Comparison of ENCODE assay signal across 11 cellular contexts in the genomic region with DNA sequence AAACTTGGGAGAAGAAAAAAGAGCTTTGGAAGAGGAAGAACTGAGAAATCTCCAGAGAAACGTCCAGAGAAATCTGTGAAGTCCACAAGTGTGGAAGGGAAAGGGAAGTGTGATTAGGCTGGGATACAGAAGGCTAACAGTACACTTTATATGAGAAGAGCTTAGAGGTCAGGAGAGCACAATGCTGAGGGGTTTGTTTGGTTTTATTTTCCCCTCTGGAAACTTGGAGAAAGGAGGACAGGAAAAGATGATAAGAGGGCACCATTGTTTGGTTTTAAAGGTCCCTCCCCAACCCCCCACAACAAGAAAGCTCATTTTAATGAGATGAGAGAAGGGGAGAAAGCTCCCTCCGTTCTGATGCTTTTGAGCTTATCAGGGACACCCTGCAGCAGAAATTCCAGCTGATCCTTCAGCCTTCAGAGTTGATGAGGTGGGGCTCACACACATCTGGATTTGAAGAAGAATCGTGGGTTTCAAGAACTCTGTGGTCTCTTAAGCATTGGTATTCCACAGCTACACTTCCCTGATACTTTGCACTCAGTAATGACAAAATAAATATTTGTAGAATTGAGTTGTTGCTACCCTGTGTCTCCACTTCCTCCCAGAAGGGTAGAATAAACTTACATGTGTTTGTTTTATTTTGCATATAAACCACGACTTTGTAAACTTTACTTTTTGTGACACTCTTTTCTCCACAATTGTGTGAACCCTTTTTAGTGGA. TPM values are rescaled to one million over a fixed set of nuclear protein-coding genes. Genes with fewer than 3 reads are reported as not detected.
DNase-seq lines count a peak whose midpoint lies in the region; ATAC-seq and TF ChIP-seq lines count a peak whose summit lies in the region.
"Had no signal": no experiment of that assay in that cellular context is flagged by ENCODE, and none has a peak within 500 bp of the region (broad histone marks: within the 10 kb centered on the region; RNA-seq: fewer than 3 reads in every experiment).

No MANE protein-coding gene starts in this region.

- H3K27me3 Mint-ChIP-seq in T-helper 1 cell treated with Interleukin-12 subunit alpha and Interleukin-12 subunit beta and Interleukin-4 antibody, amounts not matched to agents 30 μg/mL and 1 μg/mL, for 36 hours (ENCODE audit: low read depth): peaks cover 53% of the 10 kb centered on the region
- peaks cover 11% of the 10 kb centered on the region for H3K27me3 Mint-ChIP-seq in activated CD8-positive, alpha-beta T cell treated with anti-CD3 and anti-CD28 coated beads, Interleukin-2, amount 10 ng/mL, durations not matched to agents 7 days and 5 days (ENCODE audit: low read depth)
- H3K27me3 Mint-ChIP-seq in stimulated activated naive B cell treated with anti-CD40 and anti-IgM and Interleukin-4, amounts not matched to agents 10 μg/mL and 1 μg/mL and 100 μg/mL, for 72 hours: peaks cover 0 to 26% of the 10 kb centered on the region in 2 donors

- 36 to 50% methylated on average over 4 of the region's 4 CpGs for WGBS in lower leg skin, 2 donors

- POLR2A ChIA-PET in activated CD8-positive, alpha-beta T cell treated with anti-CD3 and anti-CD28 coated beads, Interleukin-2, amount 10 ng/mL, durations not matched to agents 7 days and 5 days (lab: Charles Lee): interaction anchor here (0.8 to 3.2 kb wide), 5 partner anchors 10 to 226 kb away, joined by 3 to 17 read pairs (median 7); partner anchors contain the start of gene SNX14

- DNase-seq in T-helper 1 cell: no peak
- DNase-seq in activated CD8-positive, alpha-beta T cell treated with anti-CD3 and anti-CD28 coated beads, Interleukin-2, amount 10 ng/mL, durations not matched to agents 7 days and 5 days: no peak
- DNase-seq in foreskin fibroblast: peak in 1 of 2 donors; percentile 24
- DNase-seq in stimulated activated naive B cell treated with anti-CD40 and anti-IgM and Interleukin-4, amounts not matched to agents 10 μg/mL and 1 μg/mL and 100 μg/mL, for 72 hours: no peak
- no peak for DNase-seq in lower leg skin (ENCODE audit: low spot score in 2 of 2)
- DNase-seq: 8988T, NCI-H1092 had no signal

- TF ChIP-seq CTCF in foreskin fibroblast (IDR thresholded peaks at IDR 0.05; ENCODE audit: low read depth, low read length) (no peak), lower leg skin (IDR thresholded peaks at IDR 0.05) (no peak)

- TF ChIP-seq POLR2A in lower leg skin (IDR thresholded peaks at IDR 0.05): no peak

- H3K4me3 ChIP-seq in foreskin fibroblast (ENCODE audit: low read depth in 1 of 2, low read length in 2 of 2): peak overlapping the region; percentile 72 to 95
- H3K4me3 ChIP-seq in lower leg skin (ENCODE audit: low read depth, poor library complexity, severe bottlenecking): no peak overlapping the region
- H3K4me3 ChIP-seq: neural progenitor cell had no signal

- no peak for ATAC-seq in activated CD8-positive, alpha-beta T cell treated with anti-CD3 and anti-CD28 coated beads, Interleukin-2, amount 10 ng/mL, durations not matched to agents 7 days and 5 days
- no peak for ATAC-seq in stimulated activated naive B cell treated with anti-CD40 and anti-IgM and Interleukin-4, amounts not matched to agents 10 μg/mL and 1 μg/mL and 100 μg/mL, for 72 hours (replicated peaks)
- ATAC-seq in GM21529 (IDR thresholded peaks at IDR 0.05; ENCODE audit: unreplicated experiment): no peak
- ATAC-seq in esophagus mucosa: no peak

- CTCF ChIA-PET in activated CD8-positive, alpha-beta T cell treated with anti-CD3 and anti-CD28 coated beads, Interleukin-2, amount 10 ng/mL, durations not matched to agents 7 days and 5 days (lab: Charles Lee): interaction anchor here (0.8 to 9.1 kb wide), 10 partner anchors 11 to 96 kb away, joined by 3 to 158 read pairs (median 11); no protein-coding TSS in a partner anchor

- intact Hi-C loops in lower leg skin (cut with DNase I; ENCODE audit: low total_unique reads): no loop called here

- H3K36me3 Mint-ChIP-seq in T-helper 1 cell treated with Interleukin-12 subunit alpha and Interleukin-12 subunit beta and Interleukin-4 antibody, amounts not matched to agents 30 μg/mL and 1 μg/mL, for 36 hours (ENCODE audit: low read depth): peaks cover 13% of the 10 kb centered on the region
- peaks cover 6% of the 10 kb centered on the region for H3K36me3 Mint-ChIP-seq in activated CD8-positive, alpha-beta T cell treated with anti-CD3 and anti-CD28 coated beads, Interleukin-2, amount 10 ng/mL, durations not matched to agents 7 days and 5 days (ENCODE audit: low read depth)
- no peaks in the 10 kb centered on the region for H3K36me3 Mint-ChIP-seq in stimulated activated naive B cell treated with anti-CD40 and anti-IgM and Interleukin-4, amounts not matched to agents 10 μg/mL and 1 μg/mL and 100 μg/mL, for 72 hours
- H3K36me3 Mint-ChIP-seq: neural progenitor cell had no signal

- peaks cover 68% of the 10 kb centered on the region for H3K4me1 Mint-ChIP-seq in T-helper 1 cell treated with Interleukin-12 subunit alpha and Interleukin-12 subunit beta and Interleukin-4 antibody, amounts not matched to agents 30 μg/mL and 1 μg/mL, for 36 hours (ENCODE audit: low read depth)
- peaks cover 74% of the 10 kb centered on the region for H3K4me1 Mint-ChIP-seq in activated CD8-positive, alpha-beta T cell treated with anti-CD3 and anti-CD28 coated beads, Interleukin-2, amount 10 ng/mL, durations not matched to agents 7 days and 5 days (ENCODE audit: low read depth)
- peaks cover 34 to 79% of the 10 kb centered on the region in 2 donors for H3K4me1 Mint-ChIP-seq in stimulated activated naive B cell treated with anti-CD40 and anti-IgM and Interleukin-4, amounts not matched to agents 10 μg/mL and 1 μg/mL and 100 μg/mL, for 72 hours

- H3K9me3 Mint-ChIP-seq in T-helper 1 cell treated with Interleukin-12 subunit alpha and Interleukin-12 subunit beta and Interleukin-4 antibody, amounts not matched to agents 30 μg/mL and 1 μg/mL, for 36 hours: no peaks in the 10 kb centered on the region
- H3K9me3 Mint-ChIP-seq in activated CD8-positive, alpha-beta T cell treated with anti-CD3 and anti-CD28 coated beads, Interleukin-2, amount 10 ng/mL, durations not matched to agents 7 days and 5 days (ENCODE audit: insufficient read depth): no peaks in the 10 kb centered on the region
- no peaks in the 10 kb centered on the region for H3K9me3 Mint-ChIP-seq in stimulated activated naive B cell treated with anti-CD40 and anti-IgM and Interleukin-4, amounts not matched to agents 10 μg/mL and 1 μg/mL and 100 μg/mL, for 72 hours
- H3K9me3 Mint-ChIP-seq: neural progenitor cell had no signal

- peak overlapping the region; percentile 96 for H3K4me3 Mint-ChIP-seq in T-helper 1 cell treated with Interleukin-12 subunit alpha and Interleukin-12 subunit beta and Interleukin-4 antibody, amounts not matched to agents 30 μg/mL and 1 μg/mL, for 36 hours
- H3K4me3 Mint-ChIP-seq in activated CD8-positive, alpha-beta T cell treated with anti-CD3 and anti-CD28 coated beads, Interleukin-2, amount 10 ng/mL, durations not matched to agents 7 days and 5 days: peak overlapping the region; percentile 93
- peak overlapping the region; percentile 90 to 91 for H3K4me3 Mint-ChIP-seq in stimulated activated naive B cell treated with anti-CD40 and anti-IgM and Interleukin-4, amounts not matched to agents 10 μg/mL and 1 μg/mL and 100 μg/mL, for 72 hours
- H3K4me3 Mint-ChIP-seq: neural progenitor cell had no signal

- peak overlapping the region; percentile 38 for H3K27ac Mint-ChIP-seq in T-helper 1 cell treated with Interleukin-12 subunit alpha and Interleukin-12 subunit beta and Interleukin-4 antibody, amounts not matched to agents 30 μg/mL and 1 μg/mL, for 36 hours
- peak overlapping the region; percentile 51 for H3K27ac Mint-ChIP-seq in activated CD8-positive, alpha-beta T cell treated with anti-CD3 and anti-CD28 coated beads, Interleukin-2, amount 10 ng/mL, durations not matched to agents 7 days and 5 days
- H3K27ac Mint-ChIP-seq in stimulated activated naive B cell treated with anti-CD40 and anti-IgM and Interleukin-4, amounts not matched to agents 10 μg/mL and 1 μg/mL and 100 μg/mL, for 72 hours: no peak overlapping the region
- H3K27ac Mint-ChIP-seq: neural progenitor cell had no signal

RNA-seq across cellular contexts. Expression of gene NT5E, which starts 1.9 kb away (rescaled TPM):
- total RNA-seq in activated CD8-positive, alpha-beta T cell treated with anti-CD3 and anti-CD28 coated beads, Interleukin-2, amount 10 ng/mL, durations not matched to agents 7 days and 5 days: 1 to 10 TPM; 7.4 to 7.6 TPM
- 10 to 100 TPM in 2 of 4 donors, 1 to 10 TPM in 2; 6.3 to 12.8 (median 9.2) TPM for total RNA-seq in lower leg skin
- total RNA-seq in esophagus mucosa: 4.1 TPM
